Comparison of ENCODE assay signal across 15 cellular contexts in genomic region chr20:61556116-61556515, GRCh38.
DNase-seq lines count a peak whose midpoint lies in the region; ATAC-seq and TF ChIP-seq lines count a peak whose summit lies in the region.
"Had no signal": no experiment of that assay in that cellular context is flagged by ENCODE, and none has a peak within 500 bp of the region (broad histone marks: within the 10 kb centered on the region; RNA-seq: fewer than 3 reads in every experiment).

No MANE protein-coding gene starts in this region.

- H3K36me3 ChIP-seq in skeletal muscle satellite cell (ENCODE audit: insufficient read depth, low read length) (no peaks in the 10 kb centered on the region), esophagus muscularis mucosa (no peaks in the 10 kb centered on the region)
- H3K36me3 ChIP-seq: HAP-1 had no signal

- TF ChIP-seq CTCF in fibroblast of the aortic adventitia (IDR thresholded peaks at IDR 0.05; ENCODE audit: insufficient read depth, low read length) (no peak), esophagus muscularis mucosa (IDR thresholded peaks at IDR 0.05) (no peak)

- intact Hi-C loops in esophagus muscularis mucosa (cut with DNase I), result no loop called here

- ATAC-seq in HG03469 (IDR thresholded peaks at IDR 0.05; ENCODE audit: unreplicated experiment), result no peak
- ATAC-seq: Panc1 had no signal

- TF ChIP-seq EP300 in esophagus muscularis mucosa (IDR thresholded peaks at IDR 0.05), result no peak

- peak; percentile 95 for DNase-seq in ELR (ENCODE audit: low read depth)
- DNase-seq in SW480 (ENCODE audit: low spot score), result peak; percentile 37
- peak; percentile 73 for DNase-seq in fibroblast of the aortic adventitia (ENCODE audit: low read depth)
- no peak for DNase-seq in occipital lobe (lab: John Stamatoyannopoulos, UW)
- no peak for DNase-seq in NCI-H345 (lab: John Stamatoyannopoulos, UW)
- DNase-seq in esophagus muscularis mucosa (ENCODE audit: extremely low spot score), result no peak
- DNase-seq: activated CD4-positive, alpha-beta T cell treated with anti-CD3 and anti-CD28 coated beads, Interleukin-2, amount 50 U/mL, for 48 hours; activated effector memory CD4-positive, alpha-beta T cell treated with Interleukin-2 at 50 U/mL for 16 hours; NCI-H1105; testis had no signal

- H3K27ac ChIP-seq in esophagus muscularis mucosa (replicated peaks in 1 of 4), result no peak overlapping the region
- H3K27ac ChIP-seq: skin epidermis, testis had no signal

- peaks cover 62% of the 10 kb centered on the region for H3K4me1 ChIP-seq in skeletal muscle satellite cell (ENCODE audit: control insufficient read depth, insufficient read depth, low read length)
- no peaks in the 10 kb centered on the region for H3K4me1 ChIP-seq in esophagus muscularis mucosa
- H3K4me1 ChIP-seq: HAP-1, testis had no signal

- H3K4me2 ChIP-seq in skeletal muscle satellite cell (ENCODE audit: low read length), result peak overlapping the region; percentile 69

- H3K4me3 ChIP-seq in fibroblast of the aortic adventitia (ENCODE audit: low read depth, low read length), result no peak overlapping the region
- H3K4me3 ChIP-seq in skeletal muscle satellite cell (ENCODE audit: low read length), result peak overlapping the region; percentile 23
- H3K4me3 ChIP-seq in esophagus muscularis mucosa, result no peak overlapping the region
- H3K4me3 ChIP-seq: HAP-1, skin epidermis, testis had no signal

- H3K9ac ChIP-seq in skeletal muscle satellite cell (ENCODE audit: low read depth, low read length), result peak overlapping the region; percentile 65

- no peak for TF ChIP-seq POLR2A in esophagus muscularis mucosa (IDR thresholded peaks at IDR 0.05; ENCODE audit: low read depth)

- H3K27me3 ChIP-seq in skeletal muscle satellite cell (ENCODE audit: control insufficient read depth, insufficient read depth, low read length) (no peaks in the 10 kb centered on the region), esophagus muscularis mucosa (peaks cover 0 to 4% (median 0%) of the 10 kb centered on the region in 4 donors)
- H3K27me3 ChIP-seq: testis had no signal

- H3K9me3 ChIP-seq in skeletal muscle satellite cell (replicated peaks; ENCODE audit: low read length) (no peaks in the 10 kb centered on the region), esophagus muscularis mucosa (peaks cover 0 to 7% (median 3%) of the 10 kb centered on the region in 4 donors)
- H3K9me3 ChIP-seq: HAP-1, testis had no signal

- 84% methylated on average over 2 of the region's 2 CpGs for WGBS in esophagus muscularis mucosa

Comparison
In these comparisons a context has a peak if more than half of its experiments do, and no peak if none do; other contexts are left out.
1. DNase-seq: peak in ELR (single experiment), SW480 (single experiment) and fibroblast of the aortic adventitia (single experiment); none in occipital lobe (single experiment), NCI-H345 (single experiment) and esophagus muscularis mucosa (single experiment).